21 cellular contexts compared by ENCODE assay signal in genomic region chr1:162422662-162423375, GRCh38. TPM values are rescaled to one million over a fixed set of nuclear protein-coding genes. Genes with fewer than 3 reads are reported as not detected.
DNase-seq lines count a peak whose midpoint lies in the region.
"Had no signal": no experiment of that assay in that cellular context is flagged by ENCODE, and none has a peak within 500 bp of the region (broad histone marks: within the 10 kb centered on the region; RNA-seq: fewer than 3 reads in every experiment).

No MANE protein-coding gene starts in this region.

- H3K4me3 Mint-ChIP-seq in immature natural killer cell = no peak overlapping the region
- H3K4me3 Mint-ChIP-seq: CD8-positive, alpha-beta T cell; GM23338 had no signal

- H3K9me3 Mint-ChIP-seq in immature natural killer cell = no peaks in the 10 kb centered on the region
- H3K9me3 Mint-ChIP-seq: CD8-positive, alpha-beta T cell; GM23338 had no signal

- H3K36me3 Mint-ChIP-seq in immature natural killer cell = no peaks in the 10 kb centered on the region
- H3K36me3 Mint-ChIP-seq: CD8-positive, alpha-beta T cell had no signal

- H3K27me3 Mint-ChIP-seq in immature natural killer cell (ENCODE audit: low read depth in 3 of 3) = peaks cover 0 to 2% (median 0%) of the 10 kb centered on the region in 3 donors

- H3K27ac Mint-ChIP-seq in immature natural killer cell = peak overlapping the region in 5 of 6 donors; percentile 80 to 98 (median 96)
- H3K27ac Mint-ChIP-seq: CD8-positive, alpha-beta T cell; GM23338 had no signal

- in situ Hi-C loops in KBM-7 (cut with MboI; ENCODE audit: low pct_unique_long_range_greater_than_20kb, low sequenced_read_pairs) = no loop called here

- peak; percentile 31 for DNase-seq in Ammon's horn (ENCODE audit: low spot score)
- peak; percentile 95 for DNase-seq in KBM-7
- DNase-seq in RPMI8226 = peak; percentile 69
- no peak for DNase-seq in immature natural killer cell
- DNase-seq in DMS79 treated with DMSO at 0.1 percent for 48 hours (lab: John Stamatoyannopoulos, UW) = no peak
- DNase-seq in occipital lobe (lab: John Stamatoyannopoulos, UW) = no peak
- DNase-seq in activated effector memory CD4-positive, alpha-beta T cell treated with anti-CD3 and anti-CD28 coated beads, Interleukin-2, amount 50 U/mL, for 16 hours = no peak
- no peak for DNase-seq in NCI-H446 (lab: John Stamatoyannopoulos, UW)
- DNase-seq: activated CD8-positive, alpha-beta memory T cell treated with anti-CD3 and anti-CD28 coated beads, Interleukin-2, amount 50 U/mL, for 48 hours; activated gamma-delta T cell treated with Interleukin-2 at 50 U/mL for 16 hours; CD8-positive, alpha-beta T cell; hippocampal formation; NCI-H774; sigmoid colon; T-helper 2 cell had no signal

- H3K4me1 Mint-ChIP-seq in immature natural killer cell = peaks cover 45 to 52% of the 10 kb centered on the region in 2 donors
- H3K4me1 Mint-ChIP-seq: GM23338 had no signal

RNA-seq across cellular contexts. Expression of gene SH2D1B, which starts 10.9 kb away (rescaled TPM):
- 1,000 to 10,000 TPM in 1 of 3 donors, 100 to 1,000 TPM in 2; 598 to 1,411 (median 608) TPM for polyA plus RNA-seq in immature natural killer cell
- not detected for total RNA-seq in occipital lobe
- total RNA-seq: CD8-positive, alpha-beta T cell; GM23338; kidney epithelial cell; sigmoid colon; vagina had no signal
- polyA plus RNA-seq: GM23338 had no signal

RNA-seq across cellular contexts. Expression of gene C1orf226, which starts 41.3 kb away (rescaled TPM):
- not detected for polyA plus RNA-seq in immature natural killer cell
- 1.1 TPM for total RNA-seq in occipital lobe
- total RNA-seq: CD8-positive, alpha-beta T cell; mononuclear cell had no signal

RNA-seq across cellular contexts. Expression of gene SPATA46, which starts 46.2 kb away (rescaled TPM):
- polyA plus RNA-seq in immature natural killer cell = under 1 TPM in 1 of 3 donors, not detected in 2; 0.22 TPM
- not detected for total RNA-seq in occipital lobe
- total RNA-seq: CD8-positive, alpha-beta T cell; Daoy; GM23338; kidney epithelial cell; mononuclear cell; omental fat pad; sigmoid colon; vagina had no signal
- polyA plus RNA-seq: GM23338, sigmoid colon had no signal

Comparison
In these comparisons a context has a peak if more than half of its experiments do, and no peak if none do; other contexts are left out.
1. DNase-seq: peak in Ammon's horn (single experiment), KBM-7 (single experiment) and RPMI8226 (single experiment); none in immature natural killer cell (0 of 3), DMS79 treated with DMSO at 0.1 percent for 48 hours (single experiment), occipital lobe (single experiment), activated effector memory CD4-positive, alpha-beta T cell treated with anti-CD3 and anti-CD28 coated beads, Interleukin-2, amount 50 U/mL, for 16 hours (single experiment) and NCI-H446 (0 of 2).